Comparison of ENCODE assay signal across 8 cellular contexts in genomic region chr22:25362215-25362882, GRCh38.
DNase-seq lines count a peak whose midpoint lies in the region; ATAC-seq and TF ChIP-seq lines count a peak whose summit lies in the region.

No MANE protein-coding gene starts in this region.

- peaks cover 0 to 33% of the 10 kb centered on the region in 2 donors for H3K4me1 ChIP-seq in right atrium auricular region

- no peaks in the 10 kb centered on the region for H3K9me3 ChIP-seq in right atrium auricular region

- peak; percentile 75 to 93 for TF ChIP-seq CTCF in right atrium auricular region (IDR thresholded peaks at IDR 0.05)

- DNase-seq in COLO829 (ENCODE audit: low spot score) = peak; percentile 43
- peak; percentile 15 for DNase-seq in HT1080 (ENCODE audit: low read depth)
- DNase-seq in SW480 (ENCODE audit: low spot score) = peak; percentile 18
- peak; percentile 20 for DNase-seq in amniotic epithelial cell (ENCODE audit: low read depth)
- no peak for DNase-seq in right atrium auricular region (ENCODE audit: low spot score)
- DNase-seq in skeletal muscle cell (ENCODE audit: low read depth) = peak; percentile 0
- no peak for DNase-seq in middle frontal gyrus (ENCODE audit: extremely low spot score, low spot score)

- H3K36me3 ChIP-seq in right atrium auricular region = peaks cover 18% of the 10 kb centered on the region

- H3K27ac ChIP-seq in right atrium auricular region = no peak overlapping the region

- ATAC-seq in GM18519 (IDR thresholded peaks at IDR 0.05; ENCODE audit: low FRiP score, unreplicated experiment) = no peak

- H3K4me3 ChIP-seq in right atrium auricular region (no peak overlapping the region), skeletal muscle cell (ENCODE audit: low read depth, low read length) (no peak overlapping the region)

- H3K27me3 ChIP-seq in right atrium auricular region = no peaks in the 10 kb centered on the region

Comparison
In these comparisons a context has a peak if more than half of its experiments do, and no peak if none do; other contexts are left out.
1. DNase-seq: peak in COLO829 (single experiment), HT1080 (single experiment), SW480 (single experiment), amniotic epithelial cell (single experiment) and skeletal muscle cell (single experiment); none in right atrium auricular region (single experiment) and middle frontal gyrus (single experiment).